Comparison of ENCODE assay signal across 13 cellular contexts in genomic region chr4:145186719-145187118, GRCh38. TPM values are rescaled to one million over a fixed set of nuclear protein-coding genes. Genes with fewer than 3 reads are reported as not detected.
DNase-seq lines count a peak whose midpoint lies in the region; ATAC-seq and TF ChIP-seq lines count a peak whose summit lies in the region.
"Had no signal": no experiment of that assay in that cellular context is flagged by ENCODE, and none has a peak within 500 bp of the region (broad histone marks: within the 10 kb centered on the region; RNA-seq: fewer than 3 reads in every experiment).

No MANE protein-coding gene starts in this region.

- H3K4me3 Mint-ChIP-seq in endodermal cell: no peak overlapping the region
- no peak overlapping the region for H3K4me3 Mint-ChIP-seq in stimulated activated naive CD8-positive, alpha-beta T cell treated with anti-CD3 and anti-CD28 coated beads, Interleukin-15, amount 100 ng/mL, for 72 hours

- peaks cover 9% of the 10 kb centered on the region for H3K4me1 Mint-ChIP-seq in endodermal cell
- H3K4me1 Mint-ChIP-seq in stimulated activated naive CD8-positive, alpha-beta T cell treated with anti-CD3 and anti-CD28 coated beads, Interleukin-15, amount 100 ng/mL, for 72 hours: peaks cover 5% of the 10 kb centered on the region

- H3K27me3 Mint-ChIP-seq in endodermal cell (ENCODE audit: insufficient read depth): no peaks in the 10 kb centered on the region
- H3K27me3 Mint-ChIP-seq in stimulated activated naive CD8-positive, alpha-beta T cell treated with anti-CD3 and anti-CD28 coated beads, Interleukin-15, amount 100 ng/mL, for 72 hours: no peaks in the 10 kb centered on the region

- intact Hi-C loops in mucosa of descending colon (cut with DNase I, micrococcal nuclease): no loop called here

- no peaks in the 10 kb centered on the region for H3K79me2 ChIP-seq in GM23248 (ENCODE audit: insufficient read depth)

- H3K27ac Mint-ChIP-seq in endodermal cell: no peak overlapping the region
- no peak overlapping the region for H3K27ac Mint-ChIP-seq in stimulated activated naive CD8-positive, alpha-beta T cell treated with anti-CD3 and anti-CD28 coated beads, Interleukin-15, amount 100 ng/mL, for 72 hours

- H3K9ac ChIP-seq in endodermal cell (ENCODE audit: extremely low read depth, low read length, poor library complexity, severe bottlenecking): no peak overlapping the region
- H3K9ac ChIP-seq in GM23248: no peak overlapping the region

- no peak overlapping the region for H3K27ac ChIP-seq in endodermal cell (ENCODE audit: low read depth, low read length)
- no peak overlapping the region for H3K27ac ChIP-seq in GM23248

- H3K36me3 ChIP-seq in mucosa of descending colon (ENCODE audit: low read depth) (no peaks in the 10 kb centered on the region), endodermal cell (ENCODE audit: control insufficient read depth, insufficient read depth, low read length) (no peaks in the 10 kb centered on the region), GM23248 (ENCODE audit: low read depth) (no peaks in the 10 kb centered on the region)

- H3K9me2 ChIP-seq in GM23248 (ENCODE audit: insufficient read depth): no peaks in the 10 kb centered on the region

- ATAC-seq in GM19025 (IDR thresholded peaks at IDR 0.05; ENCODE audit: low read depth, unreplicated experiment): peak; percentile 73
- peak; percentile 75 for ATAC-seq in HG02610 (IDR thresholded peaks at IDR 0.05; ENCODE audit: unreplicated experiment)
- ATAC-seq in HG03442 (IDR thresholded peaks at IDR 0.05; ENCODE audit: unreplicated experiment): peak; percentile 85
- ATAC-seq in mucosa of descending colon: peak; percentile 13
- no peak for ATAC-seq in stimulated activated naive CD8-positive, alpha-beta T cell treated with anti-CD3 and anti-CD28 coated beads, Interleukin-15, amount 100 ng/mL, for 72 hours
- ATAC-seq: esophagus mucosa, HCT116 had no signal

- WGBS in endodermal cell (ENCODE audit: insufficient coverage in 1 of 2, insufficient read length in 1 of 2), 2 experiments: 82% methylated on average over 3 of the region's 3 CpGs; no CpG with 5 or more reads in 1 of the 2 experiments
- 72 to 81% methylated on average over 3 of the region's 3 CpGs for WGBS in GM23248 (ENCODE audit: low coverage in 1 of 2, low lambda C conversion rate in 2 of 2, missing lambda C conversion rate in 2 of 2), 2 experiments

- no peak overlapping the region for H2AFZ ChIP-seq in GM23248

- H3K27me3 ChIP-seq in endodermal cell (ENCODE audit: control insufficient read depth, insufficient read depth, low read length, poor library complexity, severe bottlenecking): no peaks in the 10 kb centered on the region
- H3K27me3 ChIP-seq in GM23248 (replicated peaks; ENCODE audit: insufficient read depth): no peaks in the 10 kb centered on the region

- H3K4me3 ChIP-seq in mucosa of descending colon (no peak overlapping the region), foreskin fibroblast (ENCODE audit: low read depth in 1 of 2, low read length in 2 of 2) (no peak overlapping the region), endodermal cell (ENCODE audit: low read length) (no peak overlapping the region), GM23248 (no peak overlapping the region)

- in situ Hi-C loops in GM23248 (cut with MboI): no loop called here

- no peaks in the 10 kb centered on the region for H3K36me3 Mint-ChIP-seq in endodermal cell (ENCODE audit: low read depth)

- H3K4me1 ChIP-seq in mucosa of descending colon (ENCODE audit: low read depth): peaks cover 1% of the 10 kb centered on the region
- no peaks in the 10 kb centered on the region for H3K4me1 ChIP-seq in endodermal cell (ENCODE audit: control insufficient read depth, insufficient read depth, low read length)
- no peaks in the 10 kb centered on the region for H3K4me1 ChIP-seq in GM23248 (ENCODE audit: insufficient read depth)

- DNase-seq in mucosa of descending colon: no peak
- no peak for DNase-seq in foreskin fibroblast
- no peak for DNase-seq in endodermal cell
- no peak for DNase-seq in stimulated activated naive CD8-positive, alpha-beta T cell treated with anti-CD3 and anti-CD28 coated beads, Interleukin-15, amount 100 ng/mL, for 72 hours
- no peak for DNase-seq in GM23248
- DNase-seq: NCI-H1417 treated with DMSO at 0.1 percent for 48 hours, retina, SHP77 had no signal

- no peaks in the 10 kb centered on the region for H4K20me1 ChIP-seq in GM23248 (ENCODE audit: insufficient read depth)

- TF ChIP-seq CTCF in mucosa of descending colon (IDR thresholded peaks at IDR 0.05) (no peak), foreskin fibroblast (IDR thresholded peaks at IDR 0.05; ENCODE audit: low read depth, low read length) (no peak), endodermal cell (conservative IDR thresholded peaks at IDR 0.05) (no peak)

- H3K4me2 ChIP-seq in GM23248 (ENCODE audit: unreplicated experiment): no peak overlapping the region

- no peaks in the 10 kb centered on the region for H3F3A ChIP-seq in GM23248 (ENCODE audit: insufficient read depth)

- H3K9me3 Mint-ChIP-seq in endodermal cell: no peaks in the 10 kb centered on the region
- H3K9me3 Mint-ChIP-seq in stimulated activated naive CD8-positive, alpha-beta T cell treated with anti-CD3 and anti-CD28 coated beads, Interleukin-15, amount 100 ng/mL, for 72 hours: no peaks in the 10 kb centered on the region

- no peaks in the 10 kb centered on the region for H3K9me3 ChIP-seq in mucosa of descending colon
- H3K9me3 ChIP-seq in endodermal cell (ENCODE audit: control insufficient read depth, low read length): no peaks in the 10 kb centered on the region
- no peaks in the 10 kb centered on the region for H3K9me3 ChIP-seq in GM23248 (ENCODE audit: low read depth)

RNA-seq across cellular contexts. Expression of gene OTUD4, which starts 6.3 kb away (rescaled TPM):
- 10 to 100 TPM; 29.9 to 52.9 (median 38.4) TPM for total RNA-seq in mucosa of descending colon
- total RNA-seq in endodermal cell: 10 to 100 TPM; 49.6 to 55.5 TPM
- polyA plus RNA-seq in endodermal cell (2013, experiment 1 of 2): 28.3 TPM
- polyA plus RNA-seq in endodermal cell (2013, experiment 2 of 2): 26.1 TPM
- 16.1 and 28.2 TPM in 2 replicates for total RNA-seq in GM23248 (2014; rRNA removed; shearing (Covaris generic))
- polyA plus RNA-seq in GM23248 (2016; fragmentation: Nextera tagmentation; extraction: Ambion mirVana): 11.6 and 15.7 TPM in 2 replicates
